14 cellular contexts compared by ENCODE assay signal in genomic region chr20:64104667-64105451, GRCh38. TPM values are rescaled to one million over a fixed set of nuclear protein-coding genes. Genes with fewer than 3 reads are reported as not detected.
A peak's percentile ranks its signal among the peaks of the same experiment; 100 is the strongest.
DNase-seq lines count a peak whose midpoint lies in the region; ATAC-seq, FAIRE-seq and TF ChIP-seq lines count a peak whose summit lies in the region.
"Had no signal": no experiment of that assay in that cellular context is flagged by ENCODE, and none has a peak within 500 bp of the region (broad histone marks: within the 10 kb centered on the region; RNA-seq: fewer than 3 reads in every experiment).

No MANE protein-coding gene starts in this region.

- no peak overlapping the region for H3K56ac ChIP-seq in H1 (replicated peaks; ENCODE audit: insufficient read length, low read depth, low read length)

- H2AFZ ChIP-seq in H1 (ENCODE audit: low read length) = no peak overlapping the region
- H2AFZ ChIP-seq: GM23248 had no signal

- H3K23ac ChIP-seq in H1 (ENCODE audit: insufficient read length) = no peak overlapping the region

- H3K4me1 ChIP-seq in H1 (replicated peaks in 1 of 4; ENCODE audit: control insufficient read depth in 3 of 4, insufficient read depth in 4 of 4, low read length in 3 of 4) = peaks cover 0 to 8% (median 3%) of the 10 kb centered on the region in 4 experiments; a peak in 3 of 7 replicates
- peaks cover 12% of the 10 kb centered on the region for H3K4me1 ChIP-seq in upper lobe of right lung

- no peaks in the 10 kb centered on the region for H3K79me2 ChIP-seq in H1 (ENCODE audit: control insufficient read depth in 1 of 2, insufficient read depth in 2 of 2, low read length in 2 of 2)

- CTCF ChIA-PET in activated naive CD4-positive, alpha-beta T cell treated with anti-CD3 and anti-CD28 coated beads for 36 hours (lab: Charles Lee) = no interaction called here
- CTCF ChIA-PET in H1 (lab: Charles Lee; ENCODE audit: partially characterized antibody) = interaction anchor here (1.3 to 3.8 kb wide), 2 partner anchors 11 to 13 kb away, joined by 3 to 28 read pairs; no protein-coding TSS in a partner anchor

- no peak overlapping the region for H4K5ac ChIP-seq in H1 (ENCODE audit: insufficient read length, low read depth, low read length)

- no peak overlapping the region for H2BK120ac ChIP-seq in H1 (replicated peaks; ENCODE audit: low read depth, low read length)

- H3K14ac ChIP-seq in H1 (ENCODE audit: insufficient read length) = no peak overlapping the region

- peak; percentile 2 for DNase-seq in activated naive CD4-positive, alpha-beta T cell treated with anti-CD3 and anti-CD28 coated beads for 36 hours
- no peak for DNase-seq in activated naive CD4-positive, alpha-beta T cell (lab: John Stamatoyannopoulos, UW)
- DNase-seq in H1 (ENCODE audit: low read depth in 1 of 2, low spot score in 2 of 2) (peak in 1 of 2 experiments; percentile 41), upper lobe of right lung (peak; percentile 52), COLO829 (ENCODE audit: low spot score) (no peak), RKO (ENCODE audit: low spot score) (no peak)
- DNase-seq in natural killer cell treated with Interleukin-12 subunit alpha and Interleukin-12 subunit beta and Interleukin-15 and Interleukin-18, amount 100 ng/mL, for 72 hours (ENCODE audit: low spot score) = peak; percentile 47
- DNase-seq: cerebellar nuclear complex, GM23248, Kasumi-1, NCI-H226 had no signal

- H3K27me3 ChIP-seq in H1 (replicated peaks in 1 of 4; ENCODE audit: control insufficient read depth in 3 of 4, extremely low read depth in 1 of 4, insufficient read depth in 3 of 4, low read length in 3 of 4) = peaks cover 2 to 26% (median 21%) of the 10 kb centered on the region in 4 experiments
- H3K27me3 ChIP-seq in upper lobe of right lung = peaks cover 42% of the 10 kb centered on the region

- ATAC-seq in natural killer cell treated with Interleukin-12 subunit alpha and Interleukin-12 subunit beta and Interleukin-15 and Interleukin-18, amount 100 ng/mL, for 72 hours = no peak
- no peak for ATAC-seq in upper lobe of right lung
- ATAC-seq in GM18907 (IDR thresholded peaks at IDR 0.05; ENCODE audit: unreplicated experiment) = no peak

- no peak for FAIRE-seq in H1 (lab: Jason Lieb, UNC)

- H2AK5ac ChIP-seq in H1 (ENCODE audit: low read depth, low read length) = 0 out of 2 replicates have a peak overlapping the region, but pooled peaks have one; percentile 39

- H3K27me3 Mint-ChIP-seq in activated naive CD4-positive, alpha-beta T cell treated with anti-CD3 and anti-CD28 coated beads for 36 hours (ENCODE audit: low read depth) = peaks cover 16% of the 10 kb centered on the region
- peaks cover 0 to 23% of the 10 kb centered on the region in 2 donors for H3K27me3 Mint-ChIP-seq in natural killer cell treated with Interleukin-12 subunit alpha and Interleukin-12 subunit beta and Interleukin-15 and Interleukin-18, amount 100 ng/mL, for 72 hours

- H3K4me3 ChIP-seq in H1 (ENCODE audit: extremely low read depth in 1 of 4, insufficient read depth in 2 of 4, low read depth in 3 of 4, low read length in 4 of 4) = no peak overlapping the region
- H3K4me3 ChIP-seq in upper lobe of right lung = no peak overlapping the region
- H3K4me3 ChIP-seq: GM23248 had no signal

- TF ChIP-seq CTCF in H1 (IDR thresholded peaks at IDR 0.05; ENCODE audit: control extremely low read depth in 1 of 3, insufficient read depth in 1 of 3, low read depth in 1 of 3, low read length in 3 of 3) (no peak), upper lobe of right lung (IDR thresholded peaks at IDR 0.05) (no peak)

- H3K4me1 Mint-ChIP-seq in activated naive CD4-positive, alpha-beta T cell treated with anti-CD3 and anti-CD28 coated beads for 36 hours (ENCODE audit: low read depth) = peaks cover 12% of the 10 kb centered on the region
- H3K4me1 Mint-ChIP-seq in natural killer cell treated with Interleukin-12 subunit alpha and Interleukin-12 subunit beta and Interleukin-15 and Interleukin-18, amount 100 ng/mL, for 72 hours (ENCODE audit: low read depth in 2 of 2) = peaks cover 0 to 12% of the 10 kb centered on the region in 2 donors

- no peak overlapping the region for H3K4ac ChIP-seq in H1 (replicated peaks; ENCODE audit: insufficient read length, low read depth, low read length)

- H2BK12ac ChIP-seq in H1 (ENCODE audit: low read depth, low read length) = no peak overlapping the region

- H3K9me3 ChIP-seq in H1 (ENCODE audit: insufficient read depth in 2 of 2, low read depth in 1 of 2, low read length in 1 of 2) = no peaks in the 10 kb centered on the region
- no peaks in the 10 kb centered on the region for H3K9me3 ChIP-seq in upper lobe of right lung

- no peaks in the 10 kb centered on the region; the same call in 1 of the 2 replicates for H3K79me1 ChIP-seq in H1 (ENCODE audit: low read depth, low read length)

- H4K8ac ChIP-seq in H1 (ENCODE audit: extremely low read depth, insufficient read depth, low read length) = no peak overlapping the region

- no peak overlapping the region for H3K18ac ChIP-seq in H1 (ENCODE audit: extremely low read depth, low read length)

- H3K36me3 Mint-ChIP-seq in activated naive CD4-positive, alpha-beta T cell treated with anti-CD3 and anti-CD28 coated beads for 36 hours (ENCODE audit: low read depth) = no peaks in the 10 kb centered on the region
- no peaks in the 10 kb centered on the region for H3K36me3 Mint-ChIP-seq in natural killer cell treated with Interleukin-12 subunit alpha and Interleukin-12 subunit beta and Interleukin-15 and Interleukin-18, amount 100 ng/mL, for 72 hours

- intact Hi-C loops in activated naive CD4-positive, alpha-beta T cell treated with anti-CD3 and anti-CD28 coated beads for 36 hours (cut with micrococcal nuclease) = no loop called here
- intact Hi-C loops in upper lobe of right lung (cut with DNase I) = no loop called here

- no peak overlapping the region for H4K91ac ChIP-seq in H1 (replicated peaks; ENCODE audit: insufficient read length, low read length)

- H3K36me3 ChIP-seq in H1 (ENCODE audit: control insufficient read depth in 2 of 4, insufficient read depth in 4 of 4, low read length in 3 of 4) = no peaks in the 10 kb centered on the region
- no peaks in the 10 kb centered on the region for H3K36me3 ChIP-seq in upper lobe of right lung

- WGBS in H1 (ENCODE audit: extremely low coverage in 1 of 2, insufficient coverage in 1 of 2, insufficient read length in 1 of 2, insufficient replicate concordance in 2 of 2, low coverage in 1 of 2, low lambda C conversion rate in 2 of 2, missing lambda C conversion rate in 1 of 2), 2 experiments = 90% methylated on average over 25 of the region's 25 CpGs; no CpG with 5 or more reads in 1 of the 2 experiments

- H3K23me2 ChIP-seq in H1 (ENCODE audit: low read depth, low read length) = peaks cover 2% of the 10 kb centered on the region; the same call in 1 of the 2 replicates

- no peak overlapping the region for H3K9ac ChIP-seq in H1 (replicated peaks in 1 of 4; ENCODE audit: extremely low read depth in 1 of 4, low read depth in 3 of 4, low read length in 3 of 4)
- H3K9ac ChIP-seq: GM23248 had no signal

- TF ChIP-seq POLR2A in H1 (IDR thresholded peaks at IDR 0.05; ENCODE audit: control extremely low read depth in 1 of 2, low read depth in 2 of 2, low read length in 2 of 2) = no peak

- H3K4me2 ChIP-seq in H1 (ENCODE audit: insufficient read depth in 1 of 2, low read depth in 2 of 2, low read length in 2 of 2) = no peak overlapping the region

- H3K27ac ChIP-seq in H1 (ENCODE audit: low read depth, low read length) (no peak overlapping the region), upper lobe of right lung (no peak overlapping the region)
- H3K27ac ChIP-seq: GM23248 had no signal

- no peak for TF ChIP-seq EP300 in H1 (IDR thresholded peaks at IDR 0.05; ENCODE audit: borderline replicate concordance in 1 of 2, low read depth in 2 of 2, low read length in 2 of 2)

- no peaks in the 10 kb centered on the region for H3K9me3 Mint-ChIP-seq in activated naive CD4-positive, alpha-beta T cell treated with anti-CD3 and anti-CD28 coated beads for 36 hours
- H3K9me3 Mint-ChIP-seq in natural killer cell treated with Interleukin-12 subunit alpha and Interleukin-12 subunit beta and Interleukin-15 and Interleukin-18, amount 100 ng/mL, for 72 hours = no peaks in the 10 kb centered on the region
- H3K9me3 Mint-ChIP-seq: stimulated activated naive CD8-positive, alpha-beta T cell treated with anti-CD3 and anti-CD28 coated beads, Interleukin-15, Interleukin-2, amounts not matched to agents 100 ng/mL and 50 ng/mL, for 24 hours had no signal

- POLR2A ChIA-PET in H1 (lab: Charles Lee; ENCODE audit: partially characterized antibody) = no interaction called here

- H3K27ac Mint-ChIP-seq in activated naive CD4-positive, alpha-beta T cell treated with anti-CD3 and anti-CD28 coated beads for 36 hours = no peak overlapping the region
- H3K27ac Mint-ChIP-seq in natural killer cell treated with Interleukin-12 subunit alpha and Interleukin-12 subunit beta and Interleukin-15 and Interleukin-18, amount 100 ng/mL, for 72 hours = no peak overlapping the region
- H3K27ac Mint-ChIP-seq: stimulated activated naive CD8-positive, alpha-beta T cell treated with anti-CD3 and anti-CD28 coated beads, Interleukin-15, Interleukin-2, amounts not matched to agents 100 ng/mL and 50 ng/mL, for 24 hours had no signal

- no peak overlapping the region for H2BK5ac ChIP-seq in H1 (ENCODE audit: low read depth, low read length)

- H2BK15ac ChIP-seq in H1 (ENCODE audit: low read length) = peak overlapping the region; percentile 46; the same call in 1 of the 2 replicates

- peaks cover 2 to 3% of the 10 kb centered on the region in 2 experiments for H4K20me1 ChIP-seq in H1 (replicated peaks in 1 of 2; ENCODE audit: control insufficient read depth in 1 of 2, insufficient read depth in 2 of 2, low read length in 2 of 2)

- no peak for TF ChIP-seq RAD21 in H1 (IDR thresholded peaks at IDR 0.05 in 1 of 2, conservative IDR thresholded peaks at IDR 0.05 in 1 of 2; ENCODE audit: low read depth in 2 of 2, low read length in 2 of 2)

- no peak overlapping the region for H3K4me3 Mint-ChIP-seq in activated naive CD4-positive, alpha-beta T cell treated with anti-CD3 and anti-CD28 coated beads for 36 hours
- no peak overlapping the region for H3K4me3 Mint-ChIP-seq in natural killer cell treated with Interleukin-12 subunit alpha and Interleukin-12 subunit beta and Interleukin-15 and Interleukin-18, amount 100 ng/mL, for 72 hours
- H3K4me3 Mint-ChIP-seq: stimulated activated naive CD8-positive, alpha-beta T cell treated with anti-CD3 and anti-CD28 coated beads, Interleukin-15, Interleukin-2, amounts not matched to agents 100 ng/mL and 50 ng/mL, for 24 hours had no signal

- no peak overlapping the region for H2BK20ac ChIP-seq in H1 (ENCODE audit: low read length)

RNA-seq across cellular contexts. Expression of gene NPBWR2, which starts 2.5 kb away (rescaled TPM):
- total RNA-seq in activated naive CD4-positive, alpha-beta T cell treated with anti-CD3 and anti-CD28 coated beads for 36 hours = not detected
- total RNA-seq in H1 (2021; fragmentation: NEBNext Ultra II Directional; extraction: Animal tissue kit (Norgen Biotek cat#: 25700)) = not detected in 2 replicates
- polyA plus RNA-seq in H1 (2011; rRNA removed) = not detected in 2 replicates
- polyA plus RNA-seq in H1 (2011; cell fraction: cytosol; rRNA removed) = not detected
- not detected for polyA plus RNA-seq in H1 (2011; cell fraction: nucleus; rRNA removed)
- 0.11 TPM in 1 of 4 replicates, not detected in the others for polyA plus RNA-seq in H1 (2012, experiment 1 of 2)
- not detected for polyA plus RNA-seq in H1 (2012, experiment 2 of 2)
- not detected for polyA plus RNA-seq in H1 (2013, experiment 1 of 2)
- polyA plus RNA-seq in H1 (2013, experiment 2 of 2) = not detected
- polyA minus RNA-seq in H1 (2011; rRNA and poly(A)+ RNA removed) = not detected in 2 replicates
- not detected for polyA minus RNA-seq in H1 (2011; cell fraction: cytosol; rRNA and poly(A)+ RNA removed)
- not detected for polyA minus RNA-seq in H1 (2011; cell fraction: nucleus; rRNA and poly(A)+ RNA removed)
- total RNA-seq in natural killer cell treated with Interleukin-12 subunit alpha and Interleukin-12 subunit beta and Interleukin-15 and Interleukin-18, amount 100 ng/mL, for 72 hours = not detected
- total RNA-seq in upper lobe of right lung = not detected
- total RNA-seq: GM23248; T-helper 1 cell treated with Interleukin-12 subunit alpha and Interleukin-12 subunit beta and Interleukin-4 antibody, amounts not matched to agents 30 ng/mL and 1 ng/mL, for 36 hours had no signal
- polyA plus RNA-seq: GM23248 had no signal

RNA-seq across cellular contexts. Expression of gene LKAAEAR1, which starts 20.7 kb away (rescaled TPM):
- under 1 TPM; 0.33 to 0.62 TPM for total RNA-seq in activated naive CD4-positive, alpha-beta T cell treated with anti-CD3 and anti-CD28 coated beads for 36 hours
- 0.41 and 0.52 TPM in 2 replicates for total RNA-seq in H1 (2021; fragmentation: NEBNext Ultra II Directional; extraction: Animal tissue kit (Norgen Biotek cat#: 25700))
- 0.53 and 0.91 TPM in 2 replicates for polyA plus RNA-seq in H1 (2011; rRNA removed)
- polyA plus RNA-seq in H1 (2011; cell fraction: cytosol; rRNA removed) = 0.65 TPM
- 0.34 TPM for polyA plus RNA-seq in H1 (2011; cell fraction: nucleus; rRNA removed)
- 0.24 TPM in 1 of 4 replicates, not detected in the others for polyA plus RNA-seq in H1 (2012, experiment 1 of 2)
- not detected for polyA plus RNA-seq in H1 (2012, experiment 2 of 2)
- 0.20 TPM for polyA plus RNA-seq in H1 (2013, experiment 1 of 2)
- 0.28 TPM for polyA plus RNA-seq in H1 (2013, experiment 2 of 2)
- not detected in 2 replicates for polyA minus RNA-seq in H1 (2011; rRNA and poly(A)+ RNA removed)
- not detected for polyA minus RNA-seq in H1 (2011; cell fraction: cytosol; rRNA and poly(A)+ RNA removed)
- polyA minus RNA-seq in H1 (2011; cell fraction: nucleus; rRNA and poly(A)+ RNA removed) = not detected
- total RNA-seq in natural killer cell treated with Interleukin-12 subunit alpha and Interleukin-12 subunit beta and Interleukin-15 and Interleukin-18, amount 100 ng/mL, for 72 hours = not detected
- not detected for total RNA-seq in upper lobe of right lung
- total RNA-seq: T-helper 1 cell treated with Interleukin-12 subunit alpha and Interleukin-12 subunit beta and Interleukin-4 antibody, amounts not matched to agents 30 ng/mL and 1 ng/mL, for 36 hours had no signal

RNA-seq across cellular contexts. Expression of gene OPRL1, which starts 25.0 kb away (rescaled TPM):
- total RNA-seq in activated naive CD4-positive, alpha-beta T cell treated with anti-CD3 and anti-CD28 coated beads for 36 hours = under 1 TPM; 0.45 to 0.47 TPM
- total RNA-seq in H1 (2021; fragmentation: NEBNext Ultra II Directional; extraction: Animal tissue kit (Norgen Biotek cat#: 25700)) = 0.52 and 0.63 TPM in 2 replicates
- polyA plus RNA-seq in H1 (2011; rRNA removed) = 0.98 and 2.0 TPM in 2 replicates
- polyA plus RNA-seq in H1 (2011; cell fraction: cytosol; rRNA removed) = 1.3 TPM
- polyA plus RNA-seq in H1 (2011; cell fraction: nucleus; rRNA removed) = 2.1 TPM
- 0.52 to 1.4 TPM (median 1.1 TPM) in 4 replicates for polyA plus RNA-seq in H1 (2012, experiment 1 of 2)
- polyA plus RNA-seq in H1 (2012, experiment 2 of 2) = 0.81 TPM
- polyA plus RNA-seq in H1 (2013, experiment 1 of 2) = 0.39 TPM
- 0.46 TPM for polyA plus RNA-seq in H1 (2013, experiment 2 of 2)
- polyA minus RNA-seq in H1 (2011; rRNA and poly(A)+ RNA removed) = 1.2 and 1.4 TPM in 2 replicates
- polyA minus RNA-seq in H1 (2011; cell fraction: cytosol; rRNA and poly(A)+ RNA removed) = 1.4 TPM
- 0.50 TPM for polyA minus RNA-seq in H1 (2011; cell fraction: nucleus; rRNA and poly(A)+ RNA removed)
- under 1 TPM; 0.12 to 0.20 TPM for total RNA-seq in natural killer cell treated with Interleukin-12 subunit alpha and Interleukin-12 subunit beta and Interleukin-15 and Interleukin-18, amount 100 ng/mL, for 72 hours
- total RNA-seq in upper lobe of right lung = 1.9 TPM

RNA-seq across cellular contexts. Expression of gene RGS19, which starts 25.5 kb away (rescaled TPM):
- 10 to 100 TPM; 20.6 to 23.5 TPM for total RNA-seq in activated naive CD4-positive, alpha-beta T cell treated with anti-CD3 and anti-CD28 coated beads for 36 hours
- total RNA-seq in H1 (2021; fragmentation: NEBNext Ultra II Directional; extraction: Animal tissue kit (Norgen Biotek cat#: 25700)) = 12.7 and 13.1 TPM in 2 replicates
- polyA plus RNA-seq in H1 (2011; rRNA removed) = 16.8 and 21.9 TPM in 2 replicates
- 14.6 TPM for polyA plus RNA-seq in H1 (2011; cell fraction: cytosol; rRNA removed)
- polyA plus RNA-seq in H1 (2011; cell fraction: nucleus; rRNA removed) = 18.9 TPM
- 9.5 to 12.1 TPM (median 10.6 TPM) in 4 replicates for polyA plus RNA-seq in H1 (2012, experiment 1 of 2)
- polyA plus RNA-seq in H1 (2012, experiment 2 of 2) = 8.8 TPM
- polyA plus RNA-seq in H1 (2013, experiment 1 of 2) = 9.0 TPM
- 8.9 TPM for polyA plus RNA-seq in H1 (2013, experiment 2 of 2)
- 4.3 and 4.8 TPM in 2 replicates for polyA minus RNA-seq in H1 (2011; rRNA and poly(A)+ RNA removed)
- 8.7 TPM for polyA minus RNA-seq in H1 (2011; cell fraction: cytosol; rRNA and poly(A)+ RNA removed)
- polyA minus RNA-seq in H1 (2011; cell fraction: nucleus; rRNA and poly(A)+ RNA removed) = 6.3 TPM
- 10 to 100 TPM; 27.1 to 33.4 TPM for total RNA-seq in natural killer cell treated with Interleukin-12 subunit alpha and Interleukin-12 subunit beta and Interleukin-15 and Interleukin-18, amount 100 ng/mL, for 72 hours
- total RNA-seq in upper lobe of right lung = 40.8 TPM

RNA-seq across cellular contexts. Expression of gene TCEA2, which starts 41.9 kb away (rescaled TPM):
- total RNA-seq in activated naive CD4-positive, alpha-beta T cell treated with anti-CD3 and anti-CD28 coated beads for 36 hours = 10 to 100 TPM; 16.7 to 18.2 TPM
- total RNA-seq in H1 (2021; fragmentation: NEBNext Ultra II Directional; extraction: Animal tissue kit (Norgen Biotek cat#: 25700)) = 41.4 and 46.3 TPM in 2 replicates
- 42.3 and 66.0 TPM in 2 replicates for polyA plus RNA-seq in H1 (2011; rRNA removed)
- 52.5 TPM for polyA plus RNA-seq in H1 (2011; cell fraction: cytosol; rRNA removed)
- 118 TPM for polyA plus RNA-seq in H1 (2011; cell fraction: nucleus; rRNA removed)
- 34.2 to 60.1 TPM (median 48.8 TPM) in 4 replicates for polyA plus RNA-seq in H1 (2012, experiment 1 of 2)
- polyA plus RNA-seq in H1 (2012, experiment 2 of 2) = 35.4 TPM
- 55.3 TPM for polyA plus RNA-seq in H1 (2013, experiment 1 of 2)
- 51.7 TPM for polyA plus RNA-seq in H1 (2013, experiment 2 of 2)
- polyA minus RNA-seq in H1 (2011; rRNA and poly(A)+ RNA removed) = 9.5 and 12.8 TPM in 2 replicates
- 14.2 TPM for polyA minus RNA-seq in H1 (2011; cell fraction: cytosol; rRNA and poly(A)+ RNA removed)
- polyA minus RNA-seq in H1 (2011; cell fraction: nucleus; rRNA and poly(A)+ RNA removed) = 35.6 TPM
- total RNA-seq in natural killer cell treated with Interleukin-12 subunit alpha and Interleukin-12 subunit beta and Interleukin-15 and Interleukin-18, amount 100 ng/mL, for 72 hours = 10 to 100 TPM; 23.2 to 24.1 TPM
- total RNA-seq in upper lobe of right lung = 40.2 TPM

Comparison
In these comparisons a context has a peak if more than half of its experiments do, and no peak if none do; other contexts are left out.
1. DNase-seq: peak in activated naive CD4-positive, alpha-beta T cell treated with anti-CD3 and anti-CD28 coated beads for 36 hours (single experiment), natural killer cell treated with Interleukin-12 subunit alpha and Interleukin-12 subunit beta and Interleukin-15 and Interleukin-18, amount 100 ng/mL, for 72 hours (single experiment) and upper lobe of right lung (single experiment); none in activated naive CD4-positive, alpha-beta T cell (0 of 4), COLO829 (single experiment) and RKO (single experiment).